Comparison of ENCODE assay signal across 8 cellular contexts in the genomic region with DNA sequence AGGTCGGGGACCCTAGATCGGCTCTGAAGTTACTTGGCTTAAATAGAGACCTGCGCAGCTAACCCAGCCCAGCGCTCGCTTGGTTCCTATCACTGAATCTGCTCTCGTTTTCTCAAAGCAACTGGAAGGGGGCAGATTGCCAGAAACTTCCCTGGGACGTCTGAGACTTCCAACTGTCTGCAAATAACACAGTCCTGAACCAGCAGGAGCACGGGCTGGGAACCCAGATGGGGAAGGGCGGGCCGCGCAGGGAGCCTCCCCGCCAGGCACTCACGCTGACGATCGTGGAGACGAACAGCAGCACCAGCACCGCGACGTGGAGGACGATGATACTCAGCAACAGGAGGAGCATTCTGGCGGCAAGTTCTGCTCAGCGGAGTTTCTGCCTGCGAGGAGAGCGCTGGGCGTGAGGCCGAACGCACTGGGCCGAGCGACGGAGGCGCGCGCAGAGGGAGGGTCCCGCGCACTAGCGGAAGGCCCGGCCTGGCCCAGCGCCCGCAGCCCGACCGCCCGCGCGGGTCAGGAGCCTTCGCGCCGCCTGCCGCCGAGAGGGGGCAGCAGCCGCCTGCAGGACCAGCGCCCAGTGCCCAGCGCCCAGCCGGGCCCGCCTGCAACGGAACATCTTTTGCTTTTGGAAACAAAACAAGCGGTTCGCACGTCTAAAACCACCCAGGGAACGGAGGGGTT. TPM values are rescaled to one million over a fixed set of nuclear protein-coding genes. Genes with fewer than 3 reads are reported as not detected.
A peak's percentile ranks its signal among the peaks of the same experiment; 100 is the strongest.
DNase-seq lines count a peak whose midpoint lies in the region; TF ChIP-seq lines count a peak whose summit lies in the region.

No MANE protein-coding gene starts in this region.

- H3K4me3 ChIP-seq in HUES6 (ENCODE audit: low read depth, low read length) = peak overlapping the region; percentile 97
- no peak overlapping the region for H3K4me3 ChIP-seq in SU-DHL-6 (ENCODE audit: insufficient read depth, low read length, poor library complexity, severe bottlenecking)
- peak overlapping the region; percentile 41 to 42 for H3K4me3 ChIP-seq in prostate gland

- no peaks in the 10 kb centered on the region for H4K20me1 ChIP-seq in SU-DHL-6 (ENCODE audit: low read depth, low read length)

- H3F3A ChIP-seq in SU-DHL-6 (ENCODE audit: insufficient read depth) = no peaks in the 10 kb centered on the region

- H3K36me3 ChIP-seq in HUES6 (ENCODE audit: control insufficient read depth, insufficient read depth, low read length) (no peaks in the 10 kb centered on the region; the same call in 1 of the 2 replicates), SU-DHL-6 (ENCODE audit: low read length) (no peaks in the 10 kb centered on the region), prostate gland (no peaks in the 10 kb centered on the region)

- WGBS in prostate gland = 1% methylated on average over 46 of the region's 59 CpGs

- H3K4me1 ChIP-seq in HUES6 (ENCODE audit: control insufficient read depth, insufficient read depth, low read length) (peaks cover 11% of the 10 kb centered on the region; the same call in 1 of the 2 replicates), prostate gland (replicated peaks) (peaks cover 8% of the 10 kb centered on the region)

- peak; percentile 23 for TF ChIP-seq POLR2A in prostate gland (IDR thresholded peaks at IDR 0.05)

- H3K79me2 ChIP-seq in SU-DHL-6 (ENCODE audit: insufficient read depth, low read length) = no peaks in the 10 kb centered on the region

- H3K27me3 ChIP-seq in HUES6 (ENCODE audit: control insufficient read depth, insufficient read depth, low read length) (peaks cover 85% of the 10 kb centered on the region), SU-DHL-6 (ENCODE audit: low read length) (no peaks in the 10 kb centered on the region), prostate gland (replicated peaks; ENCODE audit: insufficient read depth) (no peaks in the 10 kb centered on the region)

- intact Hi-C loops in prostate gland (cut with DNase I) = loop anchor here (1.0 to 5.0 kb wide), 3 partner anchors 92 to 242 kb away; no protein-coding TSS in a partner anchor

- H2AFZ ChIP-seq in SU-DHL-6 (ENCODE audit: low read depth, low read length, severe bottlenecking) = peak overlapping the region; percentile 49

- H3K27ac ChIP-seq in HUES6 (ENCODE audit: low read depth, low read length) (no peak overlapping the region), SU-DHL-6 (ENCODE audit: low read depth, low read length) (no peak overlapping the region), prostate gland (peak overlapping the region; percentile 79 to 83)

- H3K9ac ChIP-seq in HUES6 (ENCODE audit: low read length) (peak overlapping the region; percentile 90), SU-DHL-6 (ENCODE audit: low read length) (peak overlapping the region; percentile 23; the same call in 1 of the 2 replicates)

- H3K9me2 ChIP-seq in SU-DHL-6 (replicated peaks; ENCODE audit: insufficient read depth, low read length) = no peaks in the 10 kb centered on the region

- no peaks in the 10 kb centered on the region for H3K9me3 ChIP-seq in HUES6 (ENCODE audit: control insufficient read depth, insufficient read depth, low read depth, low read length)
- H3K9me3 ChIP-seq in SU-DHL-6 (ENCODE audit: insufficient read depth, low read length) = no peaks in the 10 kb centered on the region
- no peaks in the 10 kb centered on the region for H3K9me3 ChIP-seq in prostate gland

- peak; percentile 38 for TF ChIP-seq CTCF in SU-DHL-6 (IDR thresholded peaks at IDR 0.05; ENCODE audit: insufficient read depth, low read length, poor library complexity, severe bottlenecking)
- peak; percentile 72 to 93 (median 84) for TF ChIP-seq CTCF in prostate gland (IDR thresholded peaks at IDR 0.05)

- H3K4me2 ChIP-seq in SU-DHL-6 (ENCODE audit: low read depth, low read length, poor library complexity, severe bottlenecking) = peak overlapping the region; percentile 28

- DNase-seq in NCI-H1417 (lab: John Stamatoyannopoulos, UW) = peak in 2 of 3 experiments; percentile 56 to 66
- no peak for DNase-seq in NCI-H1417 treated with DMSO at 0.1 percent for 48 hours (lab: John Stamatoyannopoulos, UW)
- DNase-seq in astrocyte of the hippocampus (ENCODE audit: low read depth, low spot score) = peak; percentile 97
- peak; percentile 84 for DNase-seq in hepatic stellate cell (ENCODE audit: low spot score)
- DNase-seq in prostate gland (ENCODE audit: low spot score) = peak; percentile 71
- DNase-seq in NCI-H2107 treated with DMSO at 0.1 percent for 48 hours (lab: John Stamatoyannopoulos, UW; ENCODE audit: unreplicated experiment) = no peak

RNA-seq across cellular contexts. Expression of a gene that starts 4.6 kb away (rescaled TPM):
- 10 to 100 TPM; 22.5 to 76.1 TPM for total RNA-seq in prostate gland

Comparison
In these comparisons a context has a peak if more than half of its experiments do, and no peak if none do; other contexts are left out.
1. DNase-seq: peak in NCI-H1417 (2 of 3), astrocyte of the hippocampus (single experiment), hepatic stellate cell (single experiment) and prostate gland (single experiment); none in NCI-H1417 treated with DMSO at 0.1 percent for 48 hours (single experiment) and NCI-H2107 treated with DMSO at 0.1 percent for 48 hours (single experiment).
2. H3K27ac ChIP-seq: peak in prostate gland (2 of 2); none in HUES6 (single experiment) and SU-DHL-6 (single experiment).